In genomic region chr1:18794561-18794960, GRCh38 we compare ENCODE assay signal across 16 cellular contexts.
DNase-seq lines count a peak whose midpoint lies in the region.
"Had no signal": no experiment of that assay in that cellular context is flagged by ENCODE, and none has a peak within 500 bp of the region (broad histone marks: within the 10 kb centered on the region; RNA-seq: fewer than 3 reads in every experiment).

No MANE protein-coding gene starts in this region.

- H3K4me3 ChIP-seq in H7 (ENCODE audit: insufficient read depth, low read depth, low read length): no peak overlapping the region
- H3K4me3 ChIP-seq: sigmoid colon had no signal

- H3K9me3 Mint-ChIP-seq in activated T-helper 2 cell treated with anti-CD3 and anti-CD28 coated beads, Interferon-gamma antibody, Interleukin-2, Interleukin-4, amounts not matched to agents 10 μg/mL and 5 μg/mL and 100 μg/mL, durations not matched to agents 14 hours and 24 hours and 36 hours: no peaks in the 10 kb centered on the region
- H3K9me3 Mint-ChIP-seq: activated naive CD8-positive, alpha-beta T cell treated with anti-CD3 and anti-CD28 coated beads for 36 hours; central memory CD8-positive, alpha-beta T cell; natural killer cell had no signal

- H3K4me3 Mint-ChIP-seq in activated T-helper 2 cell treated with anti-CD3 and anti-CD28 coated beads, Interferon-gamma antibody, Interleukin-2, Interleukin-4, amounts not matched to agents 10 μg/mL and 5 μg/mL and 100 μg/mL, durations not matched to agents 14 hours and 24 hours and 36 hours (ENCODE audit: low read depth): no peak overlapping the region
- H3K4me3 Mint-ChIP-seq: activated naive CD8-positive, alpha-beta T cell treated with anti-CD3 and anti-CD28 coated beads for 36 hours; central memory CD8-positive, alpha-beta T cell; natural killer cell had no signal

- H3K36me3 Mint-ChIP-seq in activated T-helper 2 cell treated with anti-CD3 and anti-CD28 coated beads, Interferon-gamma antibody, Interleukin-2, Interleukin-4, amounts not matched to agents 10 μg/mL and 5 μg/mL and 100 μg/mL, durations not matched to agents 14 hours and 24 hours and 36 hours (ENCODE audit: low read depth): no peaks in the 10 kb centered on the region
- H3K36me3 Mint-ChIP-seq: activated naive CD8-positive, alpha-beta T cell treated with anti-CD3 and anti-CD28 coated beads for 36 hours; natural killer cell had no signal

- intact Hi-C loops in activated T-helper 2 cell treated with anti-CD3 and anti-CD28 coated beads, Interferon-gamma antibody, Interleukin-2, Interleukin-4, amounts not matched to agents 10 μg/mL and 5 μg/mL and 100 μg/mL, durations not matched to agents 14 hours and 24 hours and 36 hours (cut with micrococcal nuclease): no loop called here

- DNase-seq in D341Med (ENCODE audit: low spot score) (peak; percentile 77), H7 (peak; percentile 95), RKO (ENCODE audit: low spot score) (peak; percentile 3), iPS DF 4.7 (ENCODE audit: extremely low read depth, low spot score) (peak; percentile 30), amniotic stem cell (lab: John Stamatoyannopoulos, UW) (no peak), NCI-H526 treated with DMSO at 0.1 percent for 48 hours (lab: John Stamatoyannopoulos, UW) (no peak), cortex of kidney (lab: John Stamatoyannopoulos, UW) (no peak)
- DNase-seq in activated T-helper 2 cell treated with anti-CD3 and anti-CD28 coated beads, Interferon-gamma antibody, Interleukin-2, Interleukin-4, amounts not matched to agents 10 μg/mL and 5 μg/mL and 100 μg/mL, durations not matched to agents 14 hours and 24 hours and 36 hours (ENCODE audit: low spot score): no peak
- DNase-seq: activated naive CD8-positive, alpha-beta T cell treated with anti-CD3 and anti-CD28 coated beads for 36 hours; C1 segment of cervical spinal cord; natural killer cell; sigmoid colon; stimulated activated CD4-positive, alpha-beta T cell treated with anti-CD3 and anti-CD28 coated beads, Interleukin-4, amount 100 ng/mL, for 4 hours; stimulated activated naive CD4-positive, alpha-beta T cell; T-helper 1 cell had no signal

- no peaks in the 10 kb centered on the region for H3K27me3 ChIP-seq in H7 (ENCODE audit: control insufficient read depth, insufficient read depth, low read length)

- H3K27me3 Mint-ChIP-seq in activated T-helper 2 cell treated with anti-CD3 and anti-CD28 coated beads, Interferon-gamma antibody, Interleukin-2, Interleukin-4, amounts not matched to agents 10 μg/mL and 5 μg/mL and 100 μg/mL, durations not matched to agents 14 hours and 24 hours and 36 hours (ENCODE audit: low read depth): peaks cover 3% of the 10 kb centered on the region

- no peaks in the 10 kb centered on the region for H3K4me1 Mint-ChIP-seq in activated T-helper 2 cell treated with anti-CD3 and anti-CD28 coated beads, Interferon-gamma antibody, Interleukin-2, Interleukin-4, amounts not matched to agents 10 μg/mL and 5 μg/mL and 100 μg/mL, durations not matched to agents 14 hours and 24 hours and 36 hours (ENCODE audit: low read depth)
- H3K4me1 Mint-ChIP-seq: activated naive CD8-positive, alpha-beta T cell treated with anti-CD3 and anti-CD28 coated beads for 36 hours; central memory CD8-positive, alpha-beta T cell; natural killer cell had no signal

- H3K36me3 ChIP-seq in H7 (replicated peaks; ENCODE audit: control insufficient read depth, insufficient read depth, low read length): no peaks in the 10 kb centered on the region
- H3K36me3 ChIP-seq: sigmoid colon had no signal

- no peak overlapping the region for H3K27ac Mint-ChIP-seq in activated T-helper 2 cell treated with anti-CD3 and anti-CD28 coated beads, Interferon-gamma antibody, Interleukin-2, Interleukin-4, amounts not matched to agents 10 μg/mL and 5 μg/mL and 100 μg/mL, durations not matched to agents 14 hours and 24 hours and 36 hours
- H3K27ac Mint-ChIP-seq: activated naive CD8-positive, alpha-beta T cell treated with anti-CD3 and anti-CD28 coated beads for 36 hours; natural killer cell had no signal

Comparison
In these comparisons a context has a peak if more than half of its experiments do, and no peak if none do; other contexts are left out.
1. DNase-seq: peak in D341Med (single experiment), H7 (single experiment), RKO (single experiment) and iPS DF 4.7 (single experiment); none in amniotic stem cell (single experiment), NCI-H526 treated with DMSO at 0.1 percent for 48 hours (single experiment), activated T-helper 2 cell treated with anti-CD3 and anti-CD28 coated beads, Interferon-gamma antibody, Interleukin-2, Interleukin-4, amounts not matched to agents 10 μg/mL and 5 μg/mL and 100 μg/mL, durations not matched to agents 14 hours and 24 hours and 36 hours (single experiment) and cortex of kidney (single experiment).